In genomic region chr12:124456133-124456651, GRCh38 we compare ENCODE assay signal across 13 cellular contexts.
DNase-seq lines count a peak whose midpoint lies in the region; ATAC-seq and TF ChIP-seq lines count a peak whose summit lies in the region.
"Had no signal": no experiment of that assay in that cellular context is flagged by ENCODE, and none has a peak within 500 bp of the region (broad histone marks: within the 10 kb centered on the region; RNA-seq: fewer than 3 reads in every experiment).

No MANE protein-coding gene starts in this region.

- no peaks in the 10 kb centered on the region for H3K27me3 Mint-ChIP-seq in activated naive CD8-positive, alpha-beta T cell treated with anti-CD3 and anti-CD28 coated beads, Interleukin-2, amount 10 ng/mL, durations not matched to agents 7 days and 5 days
- H3K27me3 Mint-ChIP-seq in activated naive CD8-positive, alpha-beta T cell treated with anti-CD3 and anti-CD28 coated beads, Interleukin-2, amount 50 U/mL, for 24 hours = no peaks in the 10 kb centered on the region

- no peaks in the 10 kb centered on the region for H3K9me2 ChIP-seq in Karpas-422 (replicated peaks; ENCODE audit: insufficient read depth, low read length)

- H3K4me2 ChIP-seq in OCI-LY3 (ENCODE audit: low read length) (peak overlapping the region; percentile 96), Karpas-422 (ENCODE audit: low read depth, low read length, poor library complexity, severe bottlenecking) (no peak overlapping the region)
- H3K4me2 ChIP-seq: hepatocyte had no signal

- H3K36me3 ChIP-seq in OCI-LY3 (replicated peaks; ENCODE audit: low read depth, low read length) = peaks cover 34% of the 10 kb centered on the region
- H3K36me3 ChIP-seq in esophagus squamous epithelium = peaks cover 0 to 79% (median 17%) of the 10 kb centered on the region in 3 donors
- H3K36me3 ChIP-seq in tibial artery = peaks cover 0 to 49% (median 15%) of the 10 kb centered on the region in 3 donors
- 0 out of 2 replicates have a peak, but pooled peaks cover 5% of the 10 kb centered on the region for H3K36me3 ChIP-seq in Karpas-422 (ENCODE audit: insufficient read depth, low read length)
- H3K36me3 ChIP-seq: ovary had no signal

- intact Hi-C loops in esophagus squamous epithelium (cut with DNase I) = no loop called here
- intact Hi-C loops in tibial artery (cut with DNase I; ENCODE audit: low total_unique reads) = loop anchor here (5.0 kb wide), 2 partner anchors 74 to 111 kb away; partner anchors contain the start of gene NCOR2

- H3K27ac ChIP-seq in OCI-LY3 (ENCODE audit: low read length) (peak overlapping the region; percentile 96), esophagus squamous epithelium (peak overlapping the region in 3 of 4 donors; percentile 86 to 93 (median 89)), tibial artery (peak overlapping the region; percentile 80 to 94), Karpas-422 (ENCODE audit: low read length) (no peak overlapping the region)
- H3K27ac ChIP-seq: hepatocyte had no signal

- no peak for ATAC-seq in activated naive CD8-positive, alpha-beta T cell treated with anti-CD3 and anti-CD28 coated beads, Interleukin-2, amount 10 ng/mL, durations not matched to agents 7 days and 5 days (ENCODE audit: low read depth)
- ATAC-seq in activated naive CD8-positive, alpha-beta T cell treated with anti-CD3 and anti-CD28 coated beads, Interleukin-2, amount 50 U/mL, for 24 hours = no peak
- no peak for ATAC-seq in GM21529 (IDR thresholded peaks at IDR 0.05; ENCODE audit: unreplicated experiment)

- no peak for TF ChIP-seq POLR2A in esophagus squamous epithelium (IDR thresholded peaks at IDR 0.05)

- no peaks in the 10 kb centered on the region for H3K9me3 Mint-ChIP-seq in activated naive CD8-positive, alpha-beta T cell treated with anti-CD3 and anti-CD28 coated beads, Interleukin-2, amount 10 ng/mL, durations not matched to agents 7 days and 5 days
- no peaks in the 10 kb centered on the region for H3K9me3 Mint-ChIP-seq in activated naive CD8-positive, alpha-beta T cell treated with anti-CD3 and anti-CD28 coated beads, Interleukin-2, amount 50 U/mL, for 24 hours

- no peak for DNase-seq in activated naive CD8-positive, alpha-beta T cell treated with anti-CD3 and anti-CD28 coated beads, Interleukin-2, amount 10 ng/mL, durations not matched to agents 7 days and 5 days
- DNase-seq in activated naive CD8-positive, alpha-beta T cell treated with anti-CD3 and anti-CD28 coated beads, Interleukin-2, amount 50 U/mL, for 24 hours = no peak
- DNase-seq in esophagus squamous epithelium (lab: John Stamatoyannopoulos, UW) = no peak
- DNase-seq in tibial artery = peak in 1 of 2 donors; percentile 65
- no peak for DNase-seq in Karpas-422
- no peak for DNase-seq in occipital lobe (lab: John Stamatoyannopoulos, UW)
- DNase-seq: BE2C, IMR-90, NCI-H2029 had no signal

- H3K79me2 ChIP-seq in OCI-LY3 (ENCODE audit: low read length) = peaks cover 51% of the 10 kb centered on the region
- H3K79me2 ChIP-seq in Karpas-422 (ENCODE audit: low read length) = peaks cover 55% of the 10 kb centered on the region

- peak overlapping the region; percentile 83 for H3K4me3 Mint-ChIP-seq in activated naive CD8-positive, alpha-beta T cell treated with anti-CD3 and anti-CD28 coated beads, Interleukin-2, amount 10 ng/mL, durations not matched to agents 7 days and 5 days
- no peak overlapping the region for H3K4me3 Mint-ChIP-seq in activated naive CD8-positive, alpha-beta T cell treated with anti-CD3 and anti-CD28 coated beads, Interleukin-2, amount 50 U/mL, for 24 hours

- POLR2A ChIA-PET in activated naive CD8-positive, alpha-beta T cell treated with anti-CD3 and anti-CD28 coated beads, Interleukin-2, amount 10 ng/mL, durations not matched to agents 7 days and 5 days (lab: Charles Lee) = interaction anchor here (1.2 to 3.2 kb wide), 2 partner anchors 9 to 24 kb away, joined by 3 to 36 read pairs; no protein-coding TSS in a partner anchor

- no peaks in the 10 kb centered on the region for H3K9me3 ChIP-seq in OCI-LY3 (ENCODE audit: insufficient read depth, low read length)
- H3K9me3 ChIP-seq in esophagus squamous epithelium = no peaks in the 10 kb centered on the region
- no peaks in the 10 kb centered on the region for H3K9me3 ChIP-seq in tibial artery
- H3K9me3 ChIP-seq in Karpas-422 (ENCODE audit: low read length) = no peaks in the 10 kb centered on the region
- H3K9me3 ChIP-seq: BE2C, ovary had no signal

- H3K27me3 ChIP-seq in OCI-LY3 (ENCODE audit: low read depth, low read length) (no peaks in the 10 kb centered on the region), esophagus squamous epithelium (no peaks in the 10 kb centered on the region), tibial artery (no peaks in the 10 kb centered on the region), Karpas-422 (ENCODE audit: low read length) (no peaks in the 10 kb centered on the region)
- H3K27me3 ChIP-seq: BE2C, hepatocyte, ovary had no signal

- 90 to 93% methylated on average over 11 to 12 of the region's 12 CpGs for WGBS in esophagus squamous epithelium, 2 donors

- peak overlapping the region; percentile 51 for H3K27ac Mint-ChIP-seq in activated naive CD8-positive, alpha-beta T cell treated with anti-CD3 and anti-CD28 coated beads, Interleukin-2, amount 10 ng/mL, durations not matched to agents 7 days and 5 days
- H3K27ac Mint-ChIP-seq in activated naive CD8-positive, alpha-beta T cell treated with anti-CD3 and anti-CD28 coated beads, Interleukin-2, amount 50 U/mL, for 24 hours = no peak overlapping the region

- H3K4me3 ChIP-seq in OCI-LY3 (ENCODE audit: low read length) = peak overlapping the region; percentile 86
- peak overlapping the region in 2 of 4 donors; percentile 33 to 57 for H3K4me3 ChIP-seq in esophagus squamous epithelium
- no peak overlapping the region for H3K4me3 ChIP-seq in tibial artery
- H3K4me3 ChIP-seq in Karpas-422 (ENCODE audit: low read length) = no peak overlapping the region
- H3K4me3 ChIP-seq: hepatocyte had no signal

- H3K4me1 ChIP-seq in OCI-LY3 (ENCODE audit: low read length) (peaks cover 63% of the 10 kb centered on the region), esophagus squamous epithelium (peaks cover 32 to 76% (median 54%) of the 10 kb centered on the region in 3 donors), tibial artery (peaks cover 10 to 60% (median 51%) of the 10 kb centered on the region in 4 donors), Karpas-422 (ENCODE audit: low read length) (peaks cover 62% of the 10 kb centered on the region)

- TF ChIP-seq CTCF in OCI-LY3 (IDR thresholded peaks at IDR 0.05; ENCODE audit: low read depth, low read length) (no peak), esophagus squamous epithelium (IDR thresholded peaks at IDR 0.05) (no peak), tibial artery (IDR thresholded peaks at IDR 0.05) (no peak)

- H2AFZ ChIP-seq in OCI-LY3 (ENCODE audit: low read depth, low read length) = no peak overlapping the region
- no peak overlapping the region for H2AFZ ChIP-seq in Karpas-422 (ENCODE audit: low read length)
- H2AFZ ChIP-seq: hepatocyte had no signal

- peaks cover 30% of the 10 kb centered on the region for H4K20me1 ChIP-seq in OCI-LY3 (ENCODE audit: insufficient read depth, low read length)
- H4K20me1 ChIP-seq in Karpas-422 (ENCODE audit: insufficient read depth, low read depth, low read length) = no peaks in the 10 kb centered on the region; the same call in none of the 2 replicates

- peak overlapping the region; percentile 81 for H3K9ac ChIP-seq in OCI-LY3 (ENCODE audit: low read length)
- H3K9ac ChIP-seq in Karpas-422 (ENCODE audit: low read length) = no peak overlapping the region

- H3K36me3 Mint-ChIP-seq in activated naive CD8-positive, alpha-beta T cell treated with anti-CD3 and anti-CD28 coated beads, Interleukin-2, amount 10 ng/mL, durations not matched to agents 7 days and 5 days = peaks cover 19% of the 10 kb centered on the region
- H3K36me3 Mint-ChIP-seq in activated naive CD8-positive, alpha-beta T cell treated with anti-CD3 and anti-CD28 coated beads, Interleukin-2, amount 50 U/mL, for 24 hours (ENCODE audit: low read depth) = peaks cover 26% of the 10 kb centered on the region

- peaks cover 39% of the 10 kb centered on the region for H3K4me1 Mint-ChIP-seq in activated naive CD8-positive, alpha-beta T cell treated with anti-CD3 and anti-CD28 coated beads, Interleukin-2, amount 10 ng/mL, durations not matched to agents 7 days and 5 days
- peaks cover 72% of the 10 kb centered on the region for H3K4me1 Mint-ChIP-seq in activated naive CD8-positive, alpha-beta T cell treated with anti-CD3 and anti-CD28 coated beads, Interleukin-2, amount 50 U/mL, for 24 hours
